8 cellular contexts compared by ENCODE assay signal in the genomic region with DNA sequence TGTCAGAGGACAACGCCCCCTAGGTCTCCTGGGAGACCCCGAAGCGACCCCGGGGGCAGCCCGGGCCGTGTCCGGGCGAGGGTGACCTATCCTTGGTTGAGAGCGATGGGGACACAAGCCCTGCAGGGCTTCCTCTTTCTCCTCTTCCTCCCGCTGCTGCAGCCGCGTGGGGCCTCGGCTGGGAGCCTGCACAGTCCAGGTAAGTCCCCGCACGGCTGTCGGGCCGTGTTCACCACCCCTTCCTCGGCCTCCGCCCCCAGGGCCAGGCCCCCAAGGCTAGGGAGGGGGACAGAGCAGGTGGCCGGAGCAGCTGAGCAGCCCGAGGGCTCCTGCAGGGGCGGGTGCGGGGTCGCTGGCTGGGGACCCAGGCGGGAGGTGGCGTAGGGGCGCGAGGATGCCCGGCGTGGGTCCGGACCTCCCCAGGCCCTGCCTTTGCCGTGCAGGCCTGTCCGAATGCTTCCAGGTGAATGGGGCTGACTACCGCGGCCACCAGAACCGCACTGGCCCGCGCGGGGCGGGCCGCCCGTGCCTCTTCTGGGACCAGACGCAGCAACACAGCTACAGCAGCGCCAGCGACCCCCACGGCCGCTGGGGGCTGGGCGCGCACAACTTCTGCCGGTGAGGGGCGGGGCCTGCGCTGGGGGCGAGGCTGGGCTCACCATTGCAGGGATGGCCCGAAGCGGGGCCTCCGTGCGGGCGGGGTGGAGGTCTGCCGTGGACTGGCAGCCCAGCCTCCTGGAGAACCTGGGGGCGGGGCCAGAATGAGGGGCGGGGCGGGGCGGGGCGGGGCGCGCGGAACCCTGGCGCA. TPM values are rescaled to one million over a fixed set of nuclear protein-coding genes. Genes with fewer than 3 reads are reported as not detected.
DNase-seq lines count a peak whose midpoint lies in the region; ATAC-seq, FAIRE-seq and TF ChIP-seq lines count a peak whose summit lies in the region.

No MANE protein-coding gene starts in this region.

- peaks cover 8 to 85% of the 10 kb centered on the region in 2 experiments for H3K4me1 ChIP-seq in K562 (replicated peaks in 1 of 2; ENCODE audit: control insufficient read depth in 2 of 2, insufficient read depth in 2 of 2, low read length in 2 of 2)

- no peak for TF ChIP-seq EP300 in K562 (IDR thresholded peaks at IDR 0.05; ENCODE audit: low read length)

- H2AFZ ChIP-seq in K562 (ENCODE audit: low read depth, low read length): peak overlapping the region; percentile 87

- no peaks in the 10 kb centered on the region for H3K36me3 Mint-ChIP-seq in mesothelial cell of epicardium

- CTCF ChIA-PET in K562 (lab: Yijun Ruan, JAX; ENCODE audit: low intra/inter-chr PET ratio): no interaction called here

- H3K27ac ChIP-seq in K562 (ENCODE audit: extremely low read depth, low read depth, low read length): peak overlapping the region; percentile 83; the same call in 2 of the 3 replicates

- no peaks in the 10 kb centered on the region for H4K20me1 ChIP-seq in K562 (replicated peaks; ENCODE audit: control insufficient read depth, insufficient read depth, low read length)

- POLR2A ChIA-PET in K562 (lab: Yijun Ruan, JAX): interaction anchor here (0.6 to 1.6 kb wide), 10 partner anchors 7 to 212 kb away, joined by 3 to 8 read pairs (median 3); a partner anchor contains a TSS

- H3K4me3 ChIP-seq in K562: peak overlapping the region; percentile 53

- no peak overlapping the region for H3K27ac Mint-ChIP-seq in mesothelial cell of epicardium

- peak; percentile 71 for ATAC-seq in K562
- no peak for ATAC-seq in HG03469 (IDR thresholded peaks at IDR 0.05; ENCODE audit: unreplicated experiment)
- no peak for ATAC-seq in GM21360 (IDR thresholded peaks at IDR 0.05; ENCODE audit: unreplicated experiment)

- in situ Hi-C loops in K562 (cut with MboI): no loop called here

- H3K9me3 Mint-ChIP-seq in mesothelial cell of epicardium: no peaks in the 10 kb centered on the region

- H3K27me3 ChIP-seq in K562 (ENCODE audit: control insufficient read depth in 2 of 2, insufficient read depth in 2 of 2, low read length in 2 of 2): no peaks in the 10 kb centered on the region

- TF ChIP-seq CTCF in K562 (IDR thresholded peaks at IDR 0.05 in 2 of 3, conservative IDR thresholded peaks at IDR 0.05 in 1 of 3; ENCODE audit: insufficient read depth in 2 of 3, low read depth in 1 of 3, low read length in 3 of 3) (peak in 1 of 3 experiments; percentile 7; a peak in 1 of 6 replicates), mesothelial cell of epicardium (IDR thresholded peaks at IDR 0.05; ENCODE audit: unreplicated experiment) (no peak)

- TSS peak; percentile 69 for BruUV-seq in K562 (replicated peaks; lab: Mats Ljungman, UMichigan)

- peak overlapping the region; percentile 87 for H3K4me3 Mint-ChIP-seq in mesothelial cell of epicardium

- peaks cover 3% of the 10 kb centered on the region for H3K79me2 ChIP-seq in K562 (ENCODE audit: control insufficient read depth, insufficient read depth, low read length)

- no peak for TF ChIP-seq RAD21 in K562 (CRISPR knock-in tag; conservative IDR thresholded peaks at IDR 0.05 in 1 of 2, IDR thresholded peaks at IDR 0.05 in 1 of 2)

- intact Hi-C loops in K562 (cut with micrococcal nuclease): loop anchor here (10.0 kb wide), 1 partner anchor 60 kb away; a partner anchor contains a TSS

- H3K4me2 ChIP-seq in K562 (ENCODE audit: insufficient read depth, low read length): peak overlapping the region; percentile 71

- FAIRE-seq in K562 (lab: Jason Lieb, UNC): peak; percentile 29

- H3K36me3 ChIP-seq in K562 (ENCODE audit: control insufficient read depth, insufficient read depth, low read length): peaks cover 3% of the 10 kb centered on the region; the same call in 1 of the 3 replicates

- peaks cover 24% of the 10 kb centered on the region for H3K27me3 Mint-ChIP-seq in mesothelial cell of epicardium (ENCODE audit: low read depth)

- under 1% methylated on average over 48 of the region's 68 CpGs for WGBS in K562 (ENCODE audit: insufficient coverage, low coverage, missing lambda C conversion rate)

- H3K4me1 Mint-ChIP-seq in mesothelial cell of epicardium: peaks cover 17% of the 10 kb centered on the region

- no peaks in the 10 kb centered on the region for H3K9me3 ChIP-seq in K562 (replicated peaks; ENCODE audit: control insufficient read depth, insufficient read depth, low read depth, low read length)

- H3K9ac ChIP-seq in K562 (ENCODE audit: insufficient read depth in 1 of 2, low read depth in 2 of 2, low read length in 2 of 2): peak overlapping the region; percentile 69 to 96; a peak in 3 of 4 replicates

- DNase-seq in NCI-H187 (lab: John Stamatoyannopoulos, UW) (peak; percentile 70 to 74), NCI-H187 treated with DMSO at 0.1 percent for 48 hours (lab: John Stamatoyannopoulos, UW) (no peak), NCI-H1436 (lab: John Stamatoyannopoulos, UW) (peak; percentile 77), SW480 (ENCODE audit: low spot score) (peak; percentile 83), K562 (ENCODE audit: extremely low read depth in 1 of 4, low spot score in 3 of 4) (peak; percentile 87 to 96 (median 90)), mesothelial cell of epicardium (ENCODE audit: low spot score in 2 of 2, unreplicated experiment in 2 of 2) (peak; percentile 78 to 87)

- H3K9me1 ChIP-seq in K562 (ENCODE audit: control insufficient read depth, insufficient read depth, low read length): no peaks in the 10 kb centered on the region

- no peak for TF ChIP-seq POLR2A in K562 (conservative IDR thresholded peaks at IDR 0.05)

RNA-seq across cellular contexts. Expression of a gene that starts 0.5 kb away (rescaled TPM):
- 1.7 and 9.3 TPM in 2 replicates for total RNA-seq in K562 (2011; cell fraction: chromatin; rRNA removed; ENCODE audit: low replicate concordance)
- 17.9 and 19.0 TPM in 2 replicates for total RNA-seq in K562 (2011; cell fraction: nucleolus; rRNA removed)
- total RNA-seq in K562 (2011; cell fraction: nucleoplasm; rRNA removed): 5.8 and 6.7 TPM in 2 replicates
- total RNA-seq in K562 (2014; rRNA removed): 7.7 and 8.6 TPM in 2 replicates
- total RNA-seq in K562 (2014; rRNA removed; fragmentation: Illumina TruSeq; extraction: Trizol): 0.67 and 0.84 TPM in 2 replicates
- 1.5 and 2.0 TPM in 2 replicates for total RNA-seq in K562 (2015; rRNA removed; fragmentation: Illumina TruSeq; extraction: Trizol)
- 7.6 and 8.2 TPM in 2 replicates for total RNA-seq in K562 (2021)
- 1.4 and 3.1 TPM in 2 replicates for polyA plus RNA-seq in K562 (2011; rRNA removed)
- 3.1 and 10.2 TPM in 2 replicates for polyA plus RNA-seq in K562 (2011; cell fraction: cytosol; rRNA removed)
- 14.7 and 20.3 TPM in 2 replicates for polyA plus RNA-seq in K562 (2011; cell fraction: nucleus; rRNA removed)
- polyA plus RNA-seq in K562 (2012): 1.2 and 3.0 TPM in 2 replicates
- polyA plus RNA-seq in K562 (2014; fragmentation: Illumina TruSeq; extraction: Trizol): 0.25 and 1.5 TPM in 2 replicates
- polyA plus RNA-seq in K562 (2014; fragmentation: Nextera tagmentation; extraction: Ambion mirVana): under 1 TPM in 1 of 2 experiments, not detected in 1; 0.04 TPM
- 7.1 and 7.5 TPM in 2 replicates for polyA plus RNA-seq in K562 (2014; rRNA removed)
- polyA minus RNA-seq in K562 (2011; rRNA and poly(A)+ RNA removed): 0.21 and 0.30 TPM in 2 replicates
- 2.8 and 2.9 TPM in 2 replicates for polyA minus RNA-seq in K562 (2011; cell fraction: cytosol; rRNA and poly(A)+ RNA removed)
- 2.4 and 2.9 TPM in 2 replicates for polyA minus RNA-seq in K562 (2011; cell fraction: nucleus; rRNA and poly(A)+ RNA removed)
- 27.3 to 30.5 TPM (median 29.1 TPM) in 3 replicates for total RNA-seq in mesothelial cell of epicardium

RNA-seq across cellular contexts. Expression of a gene that starts 4.5 kb away (rescaled TPM):
- 19.5 and 61.4 TPM in 2 replicates for total RNA-seq in K562 (2011; cell fraction: chromatin; rRNA removed; ENCODE audit: low replicate concordance)
- 51.0 and 53.6 TPM in 2 replicates for total RNA-seq in K562 (2011; cell fraction: nucleolus; rRNA removed)
- total RNA-seq in K562 (2011; cell fraction: nucleoplasm; rRNA removed): 31.3 and 34.3 TPM in 2 replicates
- total RNA-seq in K562 (2014; rRNA removed) (25.3 and 30.1 TPM in 2 replicates), K562 (2014; rRNA removed; fragmentation: Illumina TruSeq; extraction: Trizol) (8.2 and 10.7 TPM in 2 replicates), K562 (2015; rRNA removed; fragmentation: Illumina TruSeq; extraction: Trizol) (19.5 and 22.0 TPM in 2 replicates), K562 (2021) (40.4 TPM in 2 replicates), mesothelial cell of epicardium (8.1 to 10.1 TPM (median 8.9 TPM) in 3 replicates)
- polyA plus RNA-seq in K562 (2011; rRNA removed) (11.6 and 14.6 TPM in 2 replicates), K562 (2014; fragmentation: Illumina TruSeq; extraction: Trizol) (21.1 and 27.8 TPM in 2 replicates), K562 (2014; fragmentation: Nextera tagmentation; extraction: Ambion mirVana) (1 to 10 TPM in 1 of 2 experiments, under 1 TPM in 1; 0.62 to 1.0 TPM), K562 (2014; rRNA removed) (28.9 and 31.6 TPM in 2 replicates)
- polyA plus RNA-seq in K562 (2011; cell fraction: cytosol; rRNA removed): 16.4 and 41.9 TPM in 2 replicates
- 40.3 and 69.3 TPM in 2 replicates for polyA plus RNA-seq in K562 (2011; cell fraction: nucleus; rRNA removed)
- 21.4 and 26.0 TPM in 2 replicates for polyA plus RNA-seq in K562 (2012)
- 4.7 and 8.4 TPM in 2 replicates for polyA minus RNA-seq in K562 (2011; rRNA and poly(A)+ RNA removed)
- polyA minus RNA-seq in K562 (2011; cell fraction: cytosol; rRNA and poly(A)+ RNA removed): 13.9 and 18.4 TPM in 2 replicates
- polyA minus RNA-seq in K562 (2011; cell fraction: nucleus; rRNA and poly(A)+ RNA removed): 10.0 and 12.0 TPM in 2 replicates

RNA-seq across cellular contexts. Expression of a gene that starts 15.6 kb away (rescaled TPM):
- 71.6 and 270 TPM in 2 replicates for total RNA-seq in K562 (2011; cell fraction: chromatin; rRNA removed; ENCODE audit: low replicate concordance)
- 273 and 293 TPM in 2 replicates for total RNA-seq in K562 (2011; cell fraction: nucleolus; rRNA removed)
- 141 and 143 TPM in 2 replicates for total RNA-seq in K562 (2011; cell fraction: nucleoplasm; rRNA removed)
- total RNA-seq in K562 (2014; rRNA removed): 85.5 and 110 TPM in 2 replicates
- 19.7 and 21.6 TPM in 2 replicates for total RNA-seq in K562 (2014; rRNA removed; fragmentation: Illumina TruSeq; extraction: Trizol)
- total RNA-seq in K562 (2015; rRNA removed; fragmentation: Illumina TruSeq; extraction: Trizol): 37.8 and 42.5 TPM in 2 replicates
- 187 and 201 TPM in 2 replicates for total RNA-seq in K562 (2021)
- polyA plus RNA-seq in K562 (2011; rRNA removed): 18.7 and 48.0 TPM in 2 replicates
- polyA plus RNA-seq in K562 (2011; cell fraction: cytosol; rRNA removed): 32.9 and 123 TPM in 2 replicates
- polyA plus RNA-seq in K562 (2011; cell fraction: nucleus; rRNA removed): 203 and 375 TPM in 2 replicates
- polyA plus RNA-seq in K562 (2012): 106 and 151 TPM in 2 replicates
- 45.6 and 100 TPM in 2 replicates for polyA plus RNA-seq in K562 (2014; fragmentation: Illumina TruSeq; extraction: Trizol)
- polyA plus RNA-seq in K562 (2014; fragmentation: Nextera tagmentation; extraction: Ambion mirVana): 10 to 100 TPM in 1 of 2 experiments, 1 to 10 TPM in 1; 8.7 to 12.8 TPM
- polyA plus RNA-seq in K562 (2014; rRNA removed): 84.1 and 112 TPM in 2 replicates
- 6.2 and 8.2 TPM in 2 replicates for polyA minus RNA-seq in K562 (2011; rRNA and poly(A)+ RNA removed)
- polyA minus RNA-seq in K562 (2011; cell fraction: cytosol; rRNA and poly(A)+ RNA removed): 33.3 and 34.1 TPM in 2 replicates
- polyA minus RNA-seq in K562 (2011; cell fraction: nucleus; rRNA and poly(A)+ RNA removed): 65.0 and 81.9 TPM in 2 replicates
- 21.1 to 22.0 TPM (median 21.8 TPM) in 3 replicates for total RNA-seq in mesothelial cell of epicardium

RNA-seq across cellular contexts. Expression of a gene that starts 48.1 kb away (rescaled TPM):
- 0.99 and 3.1 TPM in 2 replicates for total RNA-seq in K562 (2011; cell fraction: chromatin; rRNA removed; ENCODE audit: low replicate concordance)
- total RNA-seq in K562 (2011; cell fraction: nucleolus; rRNA removed): 2.0 and 3.0 TPM in 2 replicates
- 1.1 and 1.5 TPM in 2 replicates for total RNA-seq in K562 (2011; cell fraction: nucleoplasm; rRNA removed)
- total RNA-seq in K562 (2014; rRNA removed): 0.12 TPM in 1 of 2 replicates, not detected in the other
- not detected in 2 replicates for total RNA-seq in K562 (2014; rRNA removed; fragmentation: Illumina TruSeq; extraction: Trizol)
- 0.15 and 0.22 TPM in 2 replicates for total RNA-seq in K562 (2015; rRNA removed; fragmentation: Illumina TruSeq; extraction: Trizol)
- 0.40 and 0.44 TPM in 2 replicates for total RNA-seq in K562 (2021)
- 0.18 and 0.27 TPM in 2 replicates for polyA plus RNA-seq in K562 (2011; rRNA removed)
- polyA plus RNA-seq in K562 (2011; cell fraction: cytosol; rRNA removed): 0.29 and 0.36 TPM in 2 replicates
- 1.6 and 2.9 TPM in 2 replicates for polyA plus RNA-seq in K562 (2011; cell fraction: nucleus; rRNA removed)
- 0.79 and 2.7 TPM in 2 replicates for polyA plus RNA-seq in K562 (2012)
- polyA plus RNA-seq in K562 (2014; fragmentation: Illumina TruSeq; extraction: Trizol): 0.10 and 0.12 TPM in 2 replicates
- polyA plus RNA-seq in K562 (2014; fragmentation: Nextera tagmentation; extraction: Ambion mirVana): not detected
- polyA plus RNA-seq in K562 (2014; rRNA removed): 0.16 and 0.24 TPM in 2 replicates
- 0.09 and 0.18 TPM in 2 replicates for polyA minus RNA-seq in K562 (2011; rRNA and poly(A)+ RNA removed)
- polyA minus RNA-seq in K562 (2011; cell fraction: cytosol; rRNA and poly(A)+ RNA removed): 1.1 TPM in 1 of 2 replicates, not detected in the other
- polyA minus RNA-seq in K562 (2011; cell fraction: nucleus; rRNA and poly(A)+ RNA removed): 0.54 and 1.00 TPM in 2 replicates
- 5.4 to 5.7 TPM (median 5.4 TPM) in 3 replicates for total RNA-seq in mesothelial cell of epicardium

RNA-seq across cellular contexts. Expression of a gene that starts 52.9 kb away (rescaled TPM):
- total RNA-seq in K562 (2011; cell fraction: chromatin; rRNA removed; ENCODE audit: low replicate concordance): 17.5 and 43.7 TPM in 2 replicates
- total RNA-seq in K562 (2011; cell fraction: nucleolus; rRNA removed): 32.5 and 32.6 TPM in 2 replicates
- 23.0 and 25.4 TPM in 2 replicates for total RNA-seq in K562 (2011; cell fraction: nucleoplasm; rRNA removed)
- total RNA-seq in K562 (2014; rRNA removed): 27.0 and 32.8 TPM in 2 replicates
- total RNA-seq in K562 (2014; rRNA removed; fragmentation: Illumina TruSeq; extraction: Trizol): 2.2 and 2.5 TPM in 2 replicates
- total RNA-seq in K562 (2015; rRNA removed; fragmentation: Illumina TruSeq; extraction: Trizol): 10.3 and 11.3 TPM in 2 replicates
- total RNA-seq in K562 (2021): 32.7 and 33.6 TPM in 2 replicates
- polyA plus RNA-seq in K562 (2011; rRNA removed): 6.1 and 8.4 TPM in 2 replicates
- 11.7 and 27.6 TPM in 2 replicates for polyA plus RNA-seq in K562 (2011; cell fraction: cytosol; rRNA removed)
- 18.7 and 32.5 TPM in 2 replicates for polyA plus RNA-seq in K562 (2011; cell fraction: nucleus; rRNA removed)
- polyA plus RNA-seq in K562 (2012): 15.4 and 25.6 TPM in 2 replicates
- polyA plus RNA-seq in K562 (2014; fragmentation: Illumina TruSeq; extraction: Trizol): 11.6 and 13.2 TPM in 2 replicates
- polyA plus RNA-seq in K562 (2014; fragmentation: Nextera tagmentation; extraction: Ambion mirVana): under 1 TPM; 0.18 to 0.52 TPM
- 18.7 and 20.4 TPM in 2 replicates for polyA plus RNA-seq in K562 (2014; rRNA removed)
- 2.1 and 5.8 TPM in 2 replicates for polyA minus RNA-seq in K562 (2011; rRNA and poly(A)+ RNA removed)
- polyA minus RNA-seq in K562 (2011; cell fraction: cytosol; rRNA and poly(A)+ RNA removed): 8.8 and 13.6 TPM in 2 replicates
- polyA minus RNA-seq in K562 (2011; cell fraction: nucleus; rRNA and poly(A)+ RNA removed): 10.6 and 11.7 TPM in 2 replicates
- 25.9 to 29.4 TPM (median 29.0 TPM) in 3 replicates for total RNA-seq in mesothelial cell of epicardium
